ENCODE assay signal across 9 cellular contexts in genomic region chr3:100650651-100651611, GRCh38. TPM values are rescaled to one million over a fixed set of nuclear protein-coding genes. Genes with fewer than 3 reads are reported as not detected.
DNase-seq lines count a peak whose midpoint lies in the region; ATAC-seq, FAIRE-seq and TF ChIP-seq lines count a peak whose summit lies in the region.
"Had no signal": no experiment of that assay in that cellular context is flagged by ENCODE, and none has a peak within 500 bp of the region (broad histone marks: within the 10 kb centered on the region; RNA-seq: fewer than 3 reads in every experiment).

No MANE protein-coding gene starts in this region.

- H3F3A ChIP-seq in MM.1S (ENCODE audit: insufficient read depth, low read length): peaks cover 3% of the 10 kb centered on the region; the same call in 1 of the 2 replicates

- H2AFZ ChIP-seq in MM.1S (ENCODE audit: low read length): no peak overlapping the region

- no peak overlapping the region for H3K27ac ChIP-seq in MM.1S (ENCODE audit: low read length)
- peak overlapping the region in 2 of 4 donors; percentile 9 for H3K27ac ChIP-seq in pancreas

- FAIRE-seq in pancreas (lab: Jason Lieb, UNC): no peak
- FAIRE-seq: G401.6 had no signal

- no peak overlapping the region for H3K9ac ChIP-seq in MM.1S (ENCODE audit: low read length)

- no peaks in the 10 kb centered on the region for H3K9me2 ChIP-seq in MM.1S (replicated peaks; ENCODE audit: insufficient read depth, low read length)

- WGBS in pancreas, 2 donors: 21 to 29% methylated on average over 4 of the region's 4 CpGs

- intact Hi-C loops in pancreas (cut with DNase I): no loop called here

- H3K36me3 Mint-ChIP-seq in activated naive CD4-positive, alpha-beta T cell treated with anti-CD3 and anti-CD28 coated beads, Interleukin-2, amount 10 ng/mL, durations not matched to agents 7 days and 5 days: peaks cover 2% of the 10 kb centered on the region

- peak; percentile 98 for ATAC-seq in HG02571 (IDR thresholded peaks at IDR 0.05; ENCODE audit: unreplicated experiment)
- peak in 3 of 4 donors; percentile 37 to 76 (median 53) for ATAC-seq in pancreas

- H4K20me1 ChIP-seq in MM.1S (ENCODE audit: insufficient read depth, low read length): no peaks in the 10 kb centered on the region

- H3K9me3 Mint-ChIP-seq in activated naive CD4-positive, alpha-beta T cell treated with anti-CD3 and anti-CD28 coated beads, Interleukin-2, amount 10 ng/mL, durations not matched to agents 7 days and 5 days: no peaks in the 10 kb centered on the region

- H3K9me3 ChIP-seq in MM.1S (replicated peaks; ENCODE audit: insufficient read depth, low read length) (no peaks in the 10 kb centered on the region), pancreas (no peaks in the 10 kb centered on the region)

- CTCF ChIA-PET in activated naive CD4-positive, alpha-beta T cell treated with anti-CD3 and anti-CD28 coated beads, Interleukin-2, amount 10 ng/mL, durations not matched to agents 7 days and 5 days (lab: Charles Lee): interaction anchor here (0.7 to 2.2 kb wide), 5 partner anchors 14 to 146 kb away, joined by 3 to 5 read pairs (median 4); partner anchors contain the start of gene TFG

- peak overlapping the region; percentile 83 for H3K27ac Mint-ChIP-seq in activated naive CD4-positive, alpha-beta T cell treated with anti-CD3 and anti-CD28 coated beads, Interleukin-2, amount 10 ng/mL, durations not matched to agents 7 days and 5 days

- peak overlapping the region; percentile 18; the same call in 1 of the 2 replicates for H3K4me3 ChIP-seq in MM.1S (ENCODE audit: low read length)
- no peak overlapping the region for H3K4me3 ChIP-seq in pancreas

- peak overlapping the region; percentile 29 for H3K4me3 Mint-ChIP-seq in activated naive CD4-positive, alpha-beta T cell treated with anti-CD3 and anti-CD28 coated beads, Interleukin-2, amount 10 ng/mL, durations not matched to agents 7 days and 5 days

- H3K4me1 ChIP-seq in MM.1S (ENCODE audit: low read length): no peaks in the 10 kb centered on the region
- no peaks in the 10 kb centered on the region for H3K4me1 ChIP-seq in pancreas

- H3K36me3 ChIP-seq in MM.1S (replicated peaks; ENCODE audit: insufficient read depth, low read length) (no peaks in the 10 kb centered on the region), pancreas (no peaks in the 10 kb centered on the region)

- no peaks in the 10 kb centered on the region for H3K79me2 ChIP-seq in MM.1S (ENCODE audit: low read length)

- peak; percentile 46 for TF ChIP-seq CTCF in MM.1S (IDR thresholded peaks at IDR 0.05; ENCODE audit: low read length)
- no peak for TF ChIP-seq CTCF in pancreas (IDR thresholded peaks at IDR 0.05)

- peaks cover 16% of the 10 kb centered on the region for H3K4me1 Mint-ChIP-seq in activated naive CD4-positive, alpha-beta T cell treated with anti-CD3 and anti-CD28 coated beads, Interleukin-2, amount 10 ng/mL, durations not matched to agents 7 days and 5 days

- DNase-seq in activated naive CD4-positive, alpha-beta T cell treated with anti-CD3 and anti-CD28 coated beads, Interleukin-2, amount 10 ng/mL, durations not matched to agents 7 days and 5 days: peak; percentile 40
- DNase-seq in activated naive CD4-positive, alpha-beta T cell (lab: John Stamatoyannopoulos, UW): no peak
- peak; percentile 54 for DNase-seq in MM.1S
- DNase-seq in brain pericyte (ENCODE audit: low read depth, low spot score): peak; percentile 26
- DNase-seq in pancreas: no peak
- no peak for DNase-seq in NCI-H748 (lab: John Stamatoyannopoulos, UW; ENCODE audit: unreplicated experiment)
- no peak for DNase-seq in C1 segment of cervical spinal cord (lab: John Stamatoyannopoulos, UW)

- no peaks in the 10 kb centered on the region for H3K27me3 ChIP-seq in MM.1S (replicated peaks; ENCODE audit: insufficient read depth, low read length)
- H3K27me3 ChIP-seq in pancreas: no peaks in the 10 kb centered on the region

- H3K4me2 ChIP-seq in MM.1S (ENCODE audit: low read depth, low read length): peak overlapping the region; percentile 64

- H3K27me3 Mint-ChIP-seq in activated naive CD4-positive, alpha-beta T cell treated with anti-CD3 and anti-CD28 coated beads, Interleukin-2, amount 10 ng/mL, durations not matched to agents 7 days and 5 days: no peaks in the 10 kb centered on the region

RNA-seq across cellular contexts. Expression of gene ADGRG7, which starts 41.5 kb away (rescaled TPM):
- total RNA-seq in pancreas: under 1 TPM in 1 of 6 donors, not detected in 5; 0.12 TPM
- polyA plus RNA-seq in pancreas: not detected

RNA-seq across cellular contexts. Expression of gene TFG, which starts 58.4 kb away (rescaled TPM):
- total RNA-seq in pancreas: 10 to 100 TPM; 28.5 to 48.9 (median 38.6) TPM
- 10 to 100 TPM; 30.0 to 49.5 TPM for polyA plus RNA-seq in pancreas

Comparison
In these comparisons a context has a peak if more than half of its experiments do, and no peak if none do; other contexts are left out.
1. DNase-seq: peak in activated naive CD4-positive, alpha-beta T cell treated with anti-CD3 and anti-CD28 coated beads, Interleukin-2, amount 10 ng/mL, durations not matched to agents 7 days and 5 days (single experiment), MM.1S (single experiment) and brain pericyte (single experiment); none in activated naive CD4-positive, alpha-beta T cell (0 of 4), pancreas (0 of 6), NCI-H748 (single experiment) and C1 segment of cervical spinal cord (0 of 14).